ENCODE assay signal across 13 cellular contexts in genomic region chr22:27124336-27125023, GRCh38.
A peak's percentile ranks its signal among the peaks of the same experiment; 100 is the strongest.
DNase-seq lines count a peak whose midpoint lies in the region; ATAC-seq and TF ChIP-seq lines count a peak whose summit lies in the region.
"Had no signal": no experiment of that assay in that cellular context is flagged by ENCODE, and none has a peak within 500 bp of the region (broad histone marks: within the 10 kb centered on the region; RNA-seq: fewer than 3 reads in every experiment).

No MANE protein-coding gene starts in this region.

- in situ Hi-C loops in ACHN (cut with HindIII; ENCODE audit: low pct_ligation_motif_present, low pct_unique_long_range_greater_than_20kb, low sequenced_read_pairs), result no loop called here

- no peaks in the 10 kb centered on the region for H3K36me3 Mint-ChIP-seq in glutamatergic neuron (ENCODE audit: unreplicated experiment)
- H3K36me3 Mint-ChIP-seq: CD4-positive, CD25-positive, alpha-beta regulatory T cell; naive thymus-derived CD8-positive, alpha-beta T cell; stimulated activated effector memory CD8-positive, alpha-beta T cell treated with anti-CD3 and anti-CD28 coated beads, Interleukin-12 subunit alpha, Interleukin-12 subunit beta, amount 100 ng/mL, for 72 hours had no signal

- H3K27me3 Mint-ChIP-seq in glutamatergic neuron (ENCODE audit: unreplicated experiment), result no peaks in the 10 kb centered on the region

- H3K4me3 Mint-ChIP-seq in glutamatergic neuron (ENCODE audit: unreplicated experiment), result no peak overlapping the region
- H3K4me3 Mint-ChIP-seq: CD4-positive, CD25-positive, alpha-beta regulatory T cell; naive thymus-derived CD8-positive, alpha-beta T cell; stimulated activated effector memory CD8-positive, alpha-beta T cell treated with anti-CD3 and anti-CD28 coated beads, Interleukin-12 subunit alpha, Interleukin-12 subunit beta, amount 100 ng/mL, for 72 hours; T-helper 1 cell treated with Interleukin-12 subunit alpha and Interleukin-12 subunit beta and Interleukin-4 antibody, amounts not matched to agents 30 μg/mL and 1 μg/mL, for 36 hours had no signal

- peaks cover 12% of the 10 kb centered on the region for H3K4me1 Mint-ChIP-seq in glutamatergic neuron (ENCODE audit: low read depth, unreplicated experiment)
- H3K4me1 Mint-ChIP-seq: CD4-positive, CD25-positive, alpha-beta regulatory T cell; stimulated activated effector memory CD8-positive, alpha-beta T cell treated with anti-CD3 and anti-CD28 coated beads, Interleukin-12 subunit alpha, Interleukin-12 subunit beta, amount 100 ng/mL, for 72 hours had no signal

- H3K9me3 Mint-ChIP-seq in glutamatergic neuron (ENCODE audit: unreplicated experiment), result peaks cover 2% of the 10 kb centered on the region
- H3K9me3 Mint-ChIP-seq: stimulated activated effector memory CD8-positive, alpha-beta T cell treated with anti-CD3 and anti-CD28 coated beads, Interleukin-12 subunit alpha, Interleukin-12 subunit beta, amount 100 ng/mL, for 72 hours; T-helper 1 cell treated with Interleukin-12 subunit alpha and Interleukin-12 subunit beta and Interleukin-4 antibody, amounts not matched to agents 30 μg/mL and 1 μg/mL, for 36 hours had no signal

- TF ChIP-seq CTCF in glutamatergic neuron (IDR thresholded peaks at IDR 0.05; ENCODE audit: partially characterized antibody, unreplicated experiment), result no peak

- peak overlapping the region; percentile 66 for H3K27ac Mint-ChIP-seq in glutamatergic neuron (ENCODE audit: unreplicated experiment)
- H3K27ac Mint-ChIP-seq: naive thymus-derived CD8-positive, alpha-beta T cell; stimulated activated effector memory CD8-positive, alpha-beta T cell treated with anti-CD3 and anti-CD28 coated beads, Interleukin-12 subunit alpha, Interleukin-12 subunit beta, amount 100 ng/mL, for 72 hours; T-helper 1 cell treated with Interleukin-12 subunit alpha and Interleukin-12 subunit beta and Interleukin-4 antibody, amounts not matched to agents 30 μg/mL and 1 μg/mL, for 36 hours had no signal

- DNase-seq in DMS 273 (lab: John Stamatoyannopoulos, UW; ENCODE audit: unreplicated experiment) (peak; percentile 93), NOMO-1 (lab: John Stamatoyannopoulos, UW; ENCODE audit: unreplicated experiment in 2 of 2) (peak; percentile 65 to 76), glutamatergic neuron (peak; percentile 31), pons (ENCODE audit: low spot score) (peak; percentile 25), ACHN (no peak)
- DNase-seq in stimulated activated naive CD4-positive, alpha-beta T cell (lab: John Stamatoyannopoulos, UW), result no peak
- DNase-seq: CD4-positive, CD25-positive, alpha-beta regulatory T cell; naive thymus-derived CD8-positive, alpha-beta T cell; NCI-H748 treated with DMSO at 0.1 percent for 48 hours had no signal

- ATAC-seq in GM18498 (IDR thresholded peaks at IDR 0.05; ENCODE audit: unreplicated experiment), result no peak
- no peak for ATAC-seq in GM19328 (IDR thresholded peaks at IDR 0.05; ENCODE audit: unreplicated experiment)
- ATAC-seq: naive thymus-derived CD8-positive, alpha-beta T cell; stimulated activated effector memory CD8-positive, alpha-beta T cell treated with anti-CD3 and anti-CD28 coated beads, Interleukin-12 subunit alpha, Interleukin-12 subunit beta, amount 100 ng/mL, for 72 hours had no signal

Comparison
In these comparisons a context has a peak if more than half of its experiments do, and no peak if none do; other contexts are left out.
1. DNase-seq: peak in DMS 273 (single experiment), NOMO-1 (2 of 2), glutamatergic neuron (single experiment) and pons (single experiment); none in ACHN (single experiment) and stimulated activated naive CD4-positive, alpha-beta T cell (0 of 6).